9 cellular contexts compared by ENCODE assay signal in genomic region chr10:102502029-102502336, GRCh38. TPM values are rescaled to one million over a fixed set of nuclear protein-coding genes. Genes with fewer than 3 reads are reported as not detected.
A peak's percentile ranks its signal among the peaks of the same experiment; 100 is the strongest.
DNase-seq lines count a peak whose midpoint lies in the region; ATAC-seq and TF ChIP-seq lines count a peak whose summit lies in the region.
"Had no signal": no experiment of that assay in that cellular context is flagged by ENCODE, and none has a peak within 500 bp of the region (broad histone marks: within the 10 kb centered on the region; RNA-seq: fewer than 3 reads in every experiment).

No MANE protein-coding gene starts in this region.

- DNase-seq in CD4-positive, CD25-positive, alpha-beta regulatory T cell: peak; percentile 98 to 99 (median 99)
- peak; percentile 84 for DNase-seq in NCI-H774 (lab: John Stamatoyannopoulos, UW)
- DNase-seq in activated CD4-positive, alpha-beta T cell treated with anti-CD3 and anti-CD28 coated beads, Interleukin-2, amount 50 U/mL, for 48 hours: peak; percentile 98 to 99
- peak; percentile 100 for DNase-seq in lower leg skin (ENCODE audit: low spot score in 2 of 2)
- DNase-seq in stimulated activated CD4-positive, alpha-beta T cell treated with anti-CD3 and anti-CD28 coated beads, Interleukin-4, amount 100 ng/mL, for 4 hours: peak; percentile 94 to 99

- H3K4me1 Mint-ChIP-seq in CD4-positive, CD25-positive, alpha-beta regulatory T cell: peaks cover 0 to 59% (median 27%) of the 10 kb centered on the region in 4 donors

- TF ChIP-seq CTCF in lower leg skin (IDR thresholded peaks at IDR 0.05): no peak

- 0 to 1% methylated on average over 19 of the region's 19 CpGs for WGBS in ectodermal cell, 2 experiments
- 0 to 1% methylated on average over 19 of the region's 19 CpGs for WGBS in lower leg skin, 2 donors

- peaks cover 50% of the 10 kb centered on the region for H3K4me1 ChIP-seq in CD4-positive, CD25-positive, alpha-beta regulatory T cell (ENCODE audit: control insufficient read depth, insufficient read depth, low read length, poor library complexity, severe bottlenecking)
- peaks cover 13% of the 10 kb centered on the region for H3K4me1 ChIP-seq in ectodermal cell (ENCODE audit: control insufficient read depth, insufficient read depth, low read length)

- H3K36me3 ChIP-seq in CD4-positive, CD25-positive, alpha-beta regulatory T cell (ENCODE audit: control insufficient read depth, insufficient read depth, low read length): peaks cover 13% of the 10 kb centered on the region
- no peaks in the 10 kb centered on the region for H3K36me3 ChIP-seq in ectodermal cell (ENCODE audit: control insufficient read depth, insufficient read depth, low read length)

- H3K27me3 ChIP-seq in CD4-positive, CD25-positive, alpha-beta regulatory T cell (ENCODE audit: control insufficient read depth, insufficient read depth, low read length): no peaks in the 10 kb centered on the region
- H3K27me3 ChIP-seq in ectodermal cell (ENCODE audit: control insufficient read depth, insufficient read depth, low read length, poor library complexity, severe bottlenecking): no peaks in the 10 kb centered on the region

- no peaks in the 10 kb centered on the region for H3K9me3 ChIP-seq in CD4-positive, CD25-positive, alpha-beta regulatory T cell (ENCODE audit: control insufficient read depth in 2 of 2, low read length in 2 of 2)
- H3K9me3 ChIP-seq in ectodermal cell (ENCODE audit: control insufficient read depth, low read length): no peaks in the 10 kb centered on the region

- H3K27ac Mint-ChIP-seq in CD4-positive, CD25-positive, alpha-beta regulatory T cell: no peak overlapping the region
- H3K27ac Mint-ChIP-seq: dendritic cell treated with granulocyte-macrophage colony-stimulating factor and Interleukin-4, amounts not matched to agents 40 ng/mL and 50 ng/mL, for 4 days had no signal

- peak overlapping the region; percentile 89 for H3K27ac ChIP-seq in CD4-positive, CD25-positive, alpha-beta regulatory T cell (ENCODE audit: insufficient read depth, low read length, poor library complexity, severe bottlenecking)
- H3K27ac ChIP-seq in ectodermal cell (ENCODE audit: insufficient read depth, low read depth, low read length, poor library complexity, severe bottlenecking): peak overlapping the region; percentile 76

- peak; percentile 73 to 76 for ATAC-seq in CD4-positive, CD25-positive, alpha-beta regulatory T cell (ENCODE audit: low read depth in 2 of 2)
- ATAC-seq in GM19455 (IDR thresholded peaks at IDR 0.05; ENCODE audit: unreplicated experiment): peak; percentile 80
- peak; percentile 69 for ATAC-seq in HG03571 (IDR thresholded peaks at IDR 0.05; ENCODE audit: unreplicated experiment)

- intact Hi-C loops in lower leg skin (cut with DNase I; ENCODE audit: low total_unique reads): loop anchor here (2.0 kb wide), 1 partner anchor 83 kb away; no protein-coding TSS in a partner anchor

- H3K36me3 Mint-ChIP-seq in CD4-positive, CD25-positive, alpha-beta regulatory T cell: no peaks in the 10 kb centered on the region

- no peaks in the 10 kb centered on the region for H3K27me3 Mint-ChIP-seq in CD4-positive, CD25-positive, alpha-beta regulatory T cell
- H3K27me3 Mint-ChIP-seq: dendritic cell treated with granulocyte-macrophage colony-stimulating factor and Interleukin-4, amounts not matched to agents 40 ng/mL and 50 ng/mL, for 4 days had no signal

- peak overlapping the region; percentile 98 for H3K4me3 ChIP-seq in CD4-positive, CD25-positive, alpha-beta regulatory T cell (ENCODE audit: low read depth, low read length)
- H3K4me3 ChIP-seq in ectodermal cell (ENCODE audit: insufficient read depth, low read depth, low read length) (peak overlapping the region; percentile 74), lower leg skin (ENCODE audit: low read depth, poor library complexity, severe bottlenecking) (peak overlapping the region; percentile 96)

- no peak overlapping the region for H3K4me3 Mint-ChIP-seq in CD4-positive, CD25-positive, alpha-beta regulatory T cell
- H3K4me3 Mint-ChIP-seq: dendritic cell treated with granulocyte-macrophage colony-stimulating factor and Interleukin-4, amounts not matched to agents 40 ng/mL and 50 ng/mL, for 4 days had no signal

- H3K9me3 Mint-ChIP-seq in CD4-positive, CD25-positive, alpha-beta regulatory T cell: no peaks in the 10 kb centered on the region
- H3K9me3 Mint-ChIP-seq: dendritic cell treated with granulocyte-macrophage colony-stimulating factor and Interleukin-4, amounts not matched to agents 40 ng/mL and 50 ng/mL, for 4 days had no signal

- no peak for TF ChIP-seq POLR2A in lower leg skin (IDR thresholded peaks at IDR 0.05)

RNA-seq across cellular contexts. Expression of gene ACTR1A, which starts 0.5 kb away (rescaled TPM):
- total RNA-seq in CD4-positive, CD25-positive, alpha-beta regulatory T cell: 63.0 TPM
- polyA plus RNA-seq in CD4-positive, CD25-positive, alpha-beta regulatory T cell: 10 to 100 TPM; 67.9 to 77.9 (median 75.6) TPM
- polyA plus RNA-seq in ectodermal cell (2013, experiment 1 of 4): 160 TPM
- 175 TPM for polyA plus RNA-seq in ectodermal cell (2013, experiment 2 of 4)
- polyA plus RNA-seq in ectodermal cell (2013, experiment 3 of 4): 108 TPM
- 117 TPM for polyA plus RNA-seq in ectodermal cell (2013, experiment 4 of 4)
- total RNA-seq in lower leg skin: 100 to 1,000 TPM in 2 of 4 donors, 10 to 100 TPM in 2; 77.7 to 131 (median 106) TPM

RNA-seq across cellular contexts. Expression of gene SUFU, which starts 1.8 kb away (rescaled TPM):
- total RNA-seq in CD4-positive, CD25-positive, alpha-beta regulatory T cell: 17.8 TPM
- 1 to 10 TPM; 2.4 to 6.3 (median 4.6) TPM for polyA plus RNA-seq in CD4-positive, CD25-positive, alpha-beta regulatory T cell
- 31.2 TPM for polyA plus RNA-seq in ectodermal cell (2013, experiment 1 of 4)
- polyA plus RNA-seq in ectodermal cell (2013, experiment 2 of 4): 34.3 TPM
- polyA plus RNA-seq in ectodermal cell (2013, experiment 3 of 4): 25.2 TPM
- polyA plus RNA-seq in ectodermal cell (2013, experiment 4 of 4): 28.2 TPM
- 10 to 100 TPM; 15.8 to 19.8 (median 18.0) TPM for total RNA-seq in lower leg skin

RNA-seq across cellular contexts. Expression of gene C10orf95, which starts 50.6 kb away (rescaled TPM):
- total RNA-seq in CD4-positive, CD25-positive, alpha-beta regulatory T cell: 0.35 TPM
- polyA plus RNA-seq in CD4-positive, CD25-positive, alpha-beta regulatory T cell: 1 to 10 TPM in 1 of 4 donors, under 1 TPM in 3; 0.40 to 1.1 (median 0.55) TPM
- not detected for polyA plus RNA-seq in ectodermal cell (2013, experiment 1 of 4)
- 0.12 TPM for polyA plus RNA-seq in ectodermal cell (2013, experiment 2 of 4)
- not detected for polyA plus RNA-seq in ectodermal cell (2013, experiment 3 of 4)
- polyA plus RNA-seq in ectodermal cell (2013, experiment 4 of 4): not detected
- 10 to 100 TPM in 3 of 4 donors, 1 to 10 TPM in 1; 7.6 to 17.3 (median 11.5) TPM for total RNA-seq in lower leg skin

Comparison
In these comparisons a context has a peak if more than half of its experiments do, and no peak if none do; other contexts are left out.
1. Peak in every context shown above with its lines: DNase-seq, ATAC-seq, H3K4me3 ChIP-seq and H3K27ac ChIP-seq.